Comparison of ENCODE assay signal across 8 cellular contexts in the genomic region with DNA sequence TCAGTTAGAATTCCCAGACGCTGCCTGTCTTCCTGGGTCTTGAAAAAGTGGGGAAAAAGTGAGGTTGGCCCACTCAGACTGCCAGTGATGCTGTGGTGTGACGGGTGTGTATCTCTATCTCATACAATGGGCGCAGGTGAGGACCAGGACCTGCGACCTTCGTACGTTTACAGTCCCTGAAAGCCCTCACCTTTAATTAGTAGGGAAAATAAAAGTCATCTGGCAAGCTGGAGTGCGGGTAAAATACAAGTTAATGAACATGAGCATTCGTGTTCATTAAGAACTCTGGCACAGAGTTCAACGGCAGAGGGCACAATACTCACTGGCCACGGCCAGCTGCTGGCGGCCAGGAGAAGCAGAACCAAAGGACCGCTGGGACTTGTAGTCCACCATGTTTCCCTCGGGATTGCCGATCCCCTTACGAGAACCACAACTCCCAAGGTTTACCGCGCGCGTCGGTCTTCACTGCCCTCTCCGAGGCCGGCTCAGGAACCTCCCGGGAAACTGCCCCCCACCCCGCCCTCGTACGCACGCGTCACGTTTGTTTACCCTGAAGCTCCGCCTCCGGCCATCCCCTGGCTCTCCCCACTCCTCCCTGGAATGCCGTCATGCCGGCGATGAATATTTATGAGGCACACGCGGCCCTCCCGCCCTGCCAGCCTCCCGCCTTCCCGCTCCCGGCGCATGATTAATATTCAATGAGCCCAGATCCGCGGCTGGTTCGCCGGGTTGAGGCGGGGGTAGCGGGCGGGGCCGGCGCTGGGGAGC. TPM values are rescaled to one million over a fixed set of nuclear protein-coding genes. Genes with fewer than 3 reads are reported as not detected.
DNase-seq lines count a peak whose midpoint lies in the region; ATAC-seq and TF ChIP-seq lines count a peak whose summit lies in the region.

No MANE protein-coding gene starts in this region.

- H3K27me3 Mint-ChIP-seq in activated naive CD8-positive, alpha-beta T cell treated with anti-CD3 and anti-CD28 coated beads for 36 hours = no peaks in the 10 kb centered on the region

- peak; percentile 70 for ATAC-seq in HG02623 (IDR thresholded peaks at IDR 0.05; ENCODE audit: unreplicated experiment)

- no peaks in the 10 kb centered on the region for H3K9me3 Mint-ChIP-seq in activated naive CD8-positive, alpha-beta T cell treated with anti-CD3 and anti-CD28 coated beads for 36 hours

- TF ChIP-seq CTCF in GM12864 (IDR thresholded peaks at IDR 0.05; ENCODE audit: low read depth, low read length, missing control alignments) = peak; percentile 66

- H3K27ac ChIP-seq in temporal lobe (ENCODE audit: low read depth, low read length) = peak overlapping the region; percentile 88

- H3K4me3 Mint-ChIP-seq in activated naive CD8-positive, alpha-beta T cell treated with anti-CD3 and anti-CD28 coated beads for 36 hours = peak overlapping the region; percentile 78

- H3K27ac Mint-ChIP-seq in activated naive CD8-positive, alpha-beta T cell treated with anti-CD3 and anti-CD28 coated beads for 36 hours = peak overlapping the region; percentile 70

- DNase-seq in GM12864 (ENCODE audit: low read depth) (peak; percentile 96), NCI-H1092 treated with DMSO at 0.1 percent for 48 hours (lab: John Stamatoyannopoulos, UW) (peak; percentile 100), SKM-1 (lab: John Stamatoyannopoulos, UW; ENCODE audit: unreplicated experiment) (peak; percentile 99), glomerular visceral epithelial cell (ENCODE audit: extremely low spot score) (peak; percentile 100), occipital lobe (lab: John Stamatoyannopoulos, UW) (peak; percentile 100)
- DNase-seq in activated naive CD8-positive, alpha-beta T cell treated with anti-CD3 and anti-CD28 coated beads for 36 hours = peak; percentile 89

- peaks cover 25% of the 10 kb centered on the region for H3K4me1 Mint-ChIP-seq in activated naive CD8-positive, alpha-beta T cell treated with anti-CD3 and anti-CD28 coated beads for 36 hours

- H3K36me3 Mint-ChIP-seq in activated naive CD8-positive, alpha-beta T cell treated with anti-CD3 and anti-CD28 coated beads for 36 hours = no peaks in the 10 kb centered on the region

- peak overlapping the region; percentile 73 for H3K4me3 ChIP-seq in GM12864 (ENCODE audit: low read depth, low read length)

RNA-seq across cellular contexts. Expression of gene PHLPP1, which starts 0.5 kb away (rescaled TPM):
- total RNA-seq in activated naive CD8-positive, alpha-beta T cell treated with anti-CD3 and anti-CD28 coated beads for 36 hours = 10 to 100 TPM; 10.4 to 11.4 TPM
- total RNA-seq in occipital lobe (22.6 TPM), temporal lobe (17.0 TPM)

Comparison
In these comparisons a context has a peak if more than half of its experiments do, and no peak if none do; other contexts are left out.
1. Peak in every context shown above with its lines: DNase-seq, ATAC-seq, H3K4me3 ChIP-seq and H3K27ac ChIP-seq.